In the genomic region with DNA sequence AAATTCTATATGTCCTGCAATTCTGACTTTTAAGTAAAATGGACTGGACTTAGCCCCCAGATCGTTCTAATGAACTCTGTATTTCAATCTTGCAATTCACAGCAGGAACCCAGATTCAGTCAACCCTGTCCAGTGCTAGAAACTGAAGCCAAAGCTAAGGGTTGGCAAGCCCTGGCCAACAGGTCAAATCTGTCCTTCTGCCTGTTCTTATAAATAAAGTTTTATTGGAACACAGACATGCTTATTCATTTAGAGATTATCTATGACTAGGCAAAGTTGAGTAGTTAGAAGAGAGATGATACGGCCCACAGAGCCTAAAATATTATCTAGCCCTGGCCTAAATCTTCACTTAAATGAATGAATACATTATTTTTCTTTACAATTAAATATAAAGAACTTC, we compare ENCODE assay signal across 25 cellular contexts.
DNase-seq lines count a peak whose midpoint lies in the region; ATAC-seq, FAIRE-seq and TF ChIP-seq lines count a peak whose summit lies in the region.
"Had no signal": no experiment of that assay in that cellular context is flagged by ENCODE, and none has a peak within 500 bp of the region (broad histone marks: within the 10 kb centered on the region; RNA-seq: fewer than 3 reads in every experiment).

No MANE protein-coding gene starts in this region.

- no peak for TF ChIP-seq CTCF in HepG2 (CRISPR knock-in tag; IDR thresholded peaks at IDR 0.05)
- no peak for TF ChIP-seq CTCF in right lobe of liver (IDR thresholded peaks at IDR 0.05)
- TF ChIP-seq CTCF in Loucy (conservative IDR thresholded peaks at IDR 0.05; ENCODE audit: low read length): no peak
- TF ChIP-seq CTCF in GM12878 (IDR thresholded peaks at IDR 0.05 in 2 of 3, conservative IDR thresholded peaks at IDR 0.05 in 1 of 3; ENCODE audit: control insufficient read depth in 2 of 3, extremely low read depth in 1 of 3, insufficient read depth in 1 of 3, low read depth in 3 of 3, low read length in 3 of 3): no peak

- WGBS in HepG2 (ENCODE audit: low lambda C conversion rate): 3% methylated on average over 2 of the region's 2 CpGs
- WGBS in right lobe of liver (ENCODE audit: insufficient coverage, low coverage, low lambda C conversion rate, missing lambda C conversion rate): 56% methylated on average over 2 of the region's 2 CpGs
- WGBS in GM12878 (ENCODE audit: insufficient coverage, insufficient replicate concordance, low lambda C conversion rate, missing lambda C conversion rate): 25% methylated on average over 2 of the region's 2 CpGs

- no peaks in the 10 kb centered on the region for H3K36me3 ChIP-seq in HepG2 (replicated peaks in 1 of 2; ENCODE audit: control insufficient read depth in 1 of 2, insufficient read depth in 2 of 2, low read length in 2 of 2)
- H3K36me3 ChIP-seq in right lobe of liver: no peaks in the 10 kb centered on the region
- H3K36me3 ChIP-seq in Loucy (ENCODE audit: insufficient read depth, low read length): no peaks in the 10 kb centered on the region
- H3K36me3 ChIP-seq in GM12878 (ENCODE audit: control insufficient read depth in 2 of 2, insufficient read depth in 2 of 2, low read length in 1 of 2): no peaks in the 10 kb centered on the region

- H3K9me2 ChIP-seq in Loucy (replicated peaks; ENCODE audit: low read depth, low read length): no peaks in the 10 kb centered on the region

- SMC1A ChIA-PET in GM12878 (lab: Charles Lee; ENCODE audit: uncharacterized antibody, unreplicated experiment): interaction anchor here (0.9 kb wide), 2 partner anchors 178 to 481 kb away, joined by 3 read pairs; no protein-coding TSS in a partner anchor

- no TSS peak for BruUV-seq in HepG2 (replicated peaks; lab: Mats Ljungman, UMichigan)
- no TSS peak for BruUV-seq in GM12878 (replicated peaks; lab: Mats Ljungman, UMichigan)

- CTCF ChIA-PET in HepG2 (lab: Yijun Ruan, JAX; ENCODE audit: low intra/inter-chr PET ratio, low total read pairs) (no interaction called here), GM12878 (lab: Yijun Ruan, JAX) (interaction anchor here (0.6 to 0.9 kb wide), 3 partner anchors 10 to 259 kb away, joined by 3 read pairs; no protein-coding TSS in a partner anchor)

- H3K4me3 ChIP-seq in HepG2 (replicated peaks in 1 of 3; ENCODE audit: insufficient read depth in 1 of 3, low read depth in 2 of 3, low read length in 3 of 3): no peak overlapping the region
- H3K4me3 ChIP-seq in right lobe of liver: no peak overlapping the region
- no peak overlapping the region for H3K4me3 ChIP-seq in Loucy (ENCODE audit: low read length, poor library complexity, severe bottlenecking)
- no peak overlapping the region for H3K4me3 ChIP-seq in GM12878
- H3K4me3 ChIP-seq: A549 had no signal

- no peak overlapping the region for H3K9ac ChIP-seq in HepG2 (ENCODE audit: insufficient read depth, low read depth, low read length)
- peak overlapping the region; percentile 80 for H3K9ac ChIP-seq in Loucy (ENCODE audit: low read depth, low read length, poor library complexity, severe bottlenecking)
- H3K9ac ChIP-seq in GM12878 (ENCODE audit: control insufficient read depth, insufficient read depth, low read length): no peak overlapping the region

- peaks cover 19% of the 10 kb centered on the region for H3F3A ChIP-seq in Loucy (ENCODE audit: low read depth)

- H3K27me3 ChIP-seq in HepG2 (ENCODE audit: control insufficient read depth in 1 of 2, insufficient read depth in 2 of 2, low read length in 2 of 2) (no peaks in the 10 kb centered on the region), right lobe of liver (no peaks in the 10 kb centered on the region), Loucy (ENCODE audit: insufficient read depth, low read length, poor library complexity, severe bottlenecking) (no peaks in the 10 kb centered on the region), GM12878 (replicated peaks in 1 of 2; ENCODE audit: control insufficient read depth in 2 of 2, insufficient read depth in 2 of 2, low read length in 1 of 2) (no peaks in the 10 kb centered on the region)

- no peak for TF ChIP-seq EP300 in HepG2 (IDR thresholded peaks at IDR 0.05; ENCODE audit: low read depth in 2 of 2, low read length in 2 of 2)
- no peak for TF ChIP-seq EP300 in HepG2 (CRISPR knock-in tag; IDR thresholded peaks at IDR 0.05; ENCODE audit: borderline replicate concordance)
- no peak for TF ChIP-seq EP300 in GM12878 (IDR thresholded peaks at IDR 0.05; ENCODE audit: borderline replicate concordance in 1 of 2, control insufficient read depth in 1 of 2, low read depth in 2 of 2, low read length in 2 of 2)

- H3K27me3 Mint-ChIP-seq in activated naive CD8-positive, alpha-beta T cell treated with anti-CD3 and anti-CD28 coated beads for 36 hours: no peaks in the 10 kb centered on the region
- H3K27me3 Mint-ChIP-seq: B cell; CD4-positive, alpha-beta T cell had no signal

- peaks cover 9% of the 10 kb centered on the region for H3K9me3 Mint-ChIP-seq in activated naive CD8-positive, alpha-beta T cell treated with anti-CD3 and anti-CD28 coated beads for 36 hours
- H3K9me3 Mint-ChIP-seq: CD4-positive, alpha-beta T cell; CD8-positive, alpha-beta T cell had no signal

- H3K4me1 ChIP-seq in HepG2 (ENCODE audit: insufficient read depth, low read length) (no peaks in the 10 kb centered on the region), right lobe of liver (no peaks in the 10 kb centered on the region), Loucy (ENCODE audit: insufficient read depth, low read length, poor library complexity, severe bottlenecking) (peaks cover 78% of the 10 kb centered on the region), GM12878 (ENCODE audit: control insufficient read depth, insufficient read depth, low read length) (peaks cover 26% of the 10 kb centered on the region)
- H3K4me1 ChIP-seq: A549 had no signal

- no peak for TF ChIP-seq RAD21 in HepG2 (CRISPR knock-in tag; IDR thresholded peaks at IDR 0.05)
- no peak for TF ChIP-seq RAD21 in GM12878 (IDR thresholded peaks at IDR 0.05; ENCODE audit: insufficient read depth, low read depth, low read length)

- no peak overlapping the region for H3K4me3 Mint-ChIP-seq in activated naive CD8-positive, alpha-beta T cell treated with anti-CD3 and anti-CD28 coated beads for 36 hours
- H3K4me3 Mint-ChIP-seq: B cell; CD4-positive, alpha-beta T cell; CD8-positive, alpha-beta T cell had no signal

- no peak overlapping the region for H3K27ac Mint-ChIP-seq in activated naive CD8-positive, alpha-beta T cell treated with anti-CD3 and anti-CD28 coated beads for 36 hours
- H3K27ac Mint-ChIP-seq: CD4-positive, alpha-beta T cell; CD8-positive, alpha-beta T cell had no signal

- TF ChIP-seq POLR2A in HepG2 (IDR thresholded peaks at IDR 0.05; ENCODE audit: insufficient read depth in 1 of 2, low read depth in 2 of 2, low read length in 2 of 2) (no peak), right lobe of liver (IDR thresholded peaks at IDR 0.05) (no peak), GM12878 (IDR thresholded peaks at IDR 0.05; ENCODE audit: low read depth, low read length) (no peak)

- DNase-seq in HepG2 (ENCODE audit: low spot score) (no peak), right lobe of liver (no peak), GM12878 (ENCODE audit: low read depth, low spot score) (no peak), islet precursor cell (peak; percentile 9), COLO829 (ENCODE audit: low spot score) (no peak)
- DNase-seq in activated naive CD8-positive, alpha-beta T cell treated with anti-CD3 and anti-CD28 coated beads for 36 hours: no peak
- DNase-seq: AML-193; CD4-positive, alpha-beta T cell; CD8-positive, alpha-beta T cell; COR-L47; DMS 273 treated with DMSO at 0.1 percent for 48 hours; DMS153; DMS53; DMS79; DND-41; EL; GDM1 had no signal

- H3K4me1 Mint-ChIP-seq in activated naive CD8-positive, alpha-beta T cell treated with anti-CD3 and anti-CD28 coated beads for 36 hours: peaks cover 25% of the 10 kb centered on the region

- intact Hi-C loops in HepG2 (cut with micrococcal nuclease; ENCODE audit: unreplicated experiment): no loop called here
- intact Hi-C loops in right lobe of liver (cut with DNase I): no loop called here
- intact Hi-C loops in GM12878 (cut with micrococcal nuclease; ENCODE audit: unreplicated experiment): no loop called here

- POLR2A ChIA-PET in HepG2 (lab: Yijun Ruan, JAX) (no interaction called here), GM12878 (lab: Charles Lee) (interaction anchor here (0.5 to 0.7 kb wide), 3 partner anchors 11 to 861 kb away, joined by 3 read pairs; no protein-coding TSS in a partner anchor)

- peaks cover 8% of the 10 kb centered on the region for H3K36me3 Mint-ChIP-seq in activated naive CD8-positive, alpha-beta T cell treated with anti-CD3 and anti-CD28 coated beads for 36 hours
- H3K36me3 Mint-ChIP-seq: CD8-positive, alpha-beta T cell had no signal

- no peaks in the 10 kb centered on the region for H4K20me1 ChIP-seq in HepG2 (ENCODE audit: insufficient read depth, low read length)
- no peaks in the 10 kb centered on the region for H4K20me1 ChIP-seq in Loucy (ENCODE audit: insufficient read depth, low read length, poor library complexity, severe bottlenecking)
- H4K20me1 ChIP-seq in GM12878 (ENCODE audit: control insufficient read depth, insufficient read depth): no peaks in the 10 kb centered on the region

- H3K4me2 ChIP-seq in HepG2 (ENCODE audit: low read depth, low read length): no peak overlapping the region
- no peak overlapping the region for H3K4me2 ChIP-seq in Loucy (ENCODE audit: low read depth, low read length, poor library complexity, severe bottlenecking)
- H3K4me2 ChIP-seq in GM12878 (ENCODE audit: control insufficient read depth, insufficient read depth): no peak overlapping the region
- H3K4me2 ChIP-seq: A549 had no signal

- H3K9me3 ChIP-seq in HepG2 (ENCODE audit: low read length): no peaks in the 10 kb centered on the region
- H3K9me3 ChIP-seq in right lobe of liver: no peaks in the 10 kb centered on the region
- no peaks in the 10 kb centered on the region for H3K9me3 ChIP-seq in Loucy (ENCODE audit: insufficient read depth, low read depth, low read length)
- peaks cover under 1% of the 10 kb centered on the region; the same call in 1 of the 3 replicates for H3K9me3 ChIP-seq in GM12878 (replicated peaks; ENCODE audit: control insufficient read depth, insufficient read depth, low read length)
- H3K9me3 ChIP-seq: A549 had no signal

- in situ Hi-C loops in HepG2 (cut with HindIII; ENCODE audit: extremely low pct_ligation_motif_present, low pct_unique_long_range_greater_than_20kb) (no loop called here), GM12878 (cut with MboI) (no loop called here)

- FAIRE-seq in HepG2 (lab: Jason Lieb, UNC) (no peak), GM12878 (lab: Jason Lieb, UNC) (no peak)
- FAIRE-seq: A549, GM12891, GM19239 had no signal

- H3K27ac ChIP-seq in HepG2 (ENCODE audit: extremely low read length, insufficient read depth, low read length) (no peak overlapping the region), right lobe of liver (no peak overlapping the region), GM12878 (ENCODE audit: control insufficient read depth, insufficient read depth) (no peak overlapping the region)
- H3K27ac ChIP-seq: 22Rv1, A549, C4-2B had no signal

- H2AFZ ChIP-seq in HepG2 (ENCODE audit: low read length) (no peak overlapping the region), Loucy (ENCODE audit: low read length) (no peak overlapping the region), GM12878 (ENCODE audit: control insufficient read depth, low read depth, low read length) (no peak overlapping the region)

- RAD21 ChIA-PET in GM12878 (lab: Charles Lee; ENCODE audit: unreplicated experiment): interaction anchor here (0.6 kb wide), 1 partner anchor 273 kb away, joined by 3 read pairs; no protein-coding TSS in a partner anchor

- ATAC-seq in HepG2: no peak
- no peak for ATAC-seq in right lobe of liver
- ATAC-seq in GM12878: no peak
- ATAC-seq in GM19397 (IDR thresholded peaks at IDR 0.05; ENCODE audit: unreplicated experiment): no peak
- ATAC-seq: A549; CD8-positive, alpha-beta T cell had no signal

- H3K79me2 ChIP-seq in HepG2 (ENCODE audit: insufficient read depth, low read length) (no peaks in the 10 kb centered on the region), Loucy (ENCODE audit: insufficient read depth, low read length) (no peaks in the 10 kb centered on the region; the same call in 1 of the 2 replicates), GM12878 (ENCODE audit: control insufficient read depth, insufficient read depth, low read length) (no peaks in the 10 kb centered on the region)
